Comparison of ENCODE assay signal across 8 cellular contexts in genomic region chr1:210250665-210250997, GRCh38. TPM values are rescaled to one million over a fixed set of nuclear protein-coding genes. Genes with fewer than 3 reads are reported as not detected.
DNase-seq lines count a peak whose midpoint lies in the region; ATAC-seq and TF ChIP-seq lines count a peak whose summit lies in the region.

No MANE protein-coding gene starts in this region.

- peaks cover 0 to 3% of the 10 kb centered on the region in 2 donors for H3K36me3 Mint-ChIP-seq in CD14-positive monocyte

- TF ChIP-seq CTCF in CD14-positive monocyte (IDR thresholded peaks at IDR 0.05) (no peak), HFF-Myc (IDR thresholded peaks at IDR 0.05; ENCODE audit: low read depth, low read length, missing control alignments) (no peak), retinal pigment epithelial cell (conservative IDR thresholded peaks at IDR 0.05; ENCODE audit: low read depth, low read length) (no peak)

- peaks cover 18% of the 10 kb centered on the region for H3K4me1 Mint-ChIP-seq in CD14-positive monocyte

- H3K4me3 ChIP-seq in HFF-Myc (replicated peaks; ENCODE audit: low read depth, low read length) = peak overlapping the region; percentile 31; the same call in 1 of the 2 replicates
- peak overlapping the region; percentile 48 for H3K4me3 ChIP-seq in retinal pigment epithelial cell (ENCODE audit: low read length)

- in situ Hi-C loops in SK-MEL-5 (cut with HindIII; ENCODE audit: low pct_unique_long_range_greater_than_20kb, low sequenced_read_pairs) = no loop called here

- intact Hi-C loops in CD14-positive monocyte (cut with micrococcal nuclease) (no loop called here), left cardiac atrium (cut with DNase I) (no loop called here)

- ATAC-seq in left cardiac atrium = peak; percentile 61 to 66
- ATAC-seq in GM19035 (IDR thresholded peaks at IDR 0.05; ENCODE audit: unreplicated experiment) = no peak
- ATAC-seq in HG03342 (IDR thresholded peaks at IDR 0.05; ENCODE audit: unreplicated experiment) = no peak

- peak overlapping the region; percentile 71 to 94 for H3K4me3 Mint-ChIP-seq in CD14-positive monocyte

- H3K27me3 Mint-ChIP-seq in CD14-positive monocyte (ENCODE audit: low read depth in 3 of 3) = peaks cover 51 to 74% (median 55%) of the 10 kb centered on the region in 3 donors

- H3K27ac Mint-ChIP-seq in CD14-positive monocyte = peak overlapping the region in 3 of 7 donors; percentile 10 to 81 (median 69)

- DNase-seq in CD14-positive monocyte (ENCODE audit: low spot score) (no peak), HFF-Myc (ENCODE audit: extremely low read depth, low read depth) (no peak), SK-MEL-5 (ENCODE audit: low read depth, low spot score) (peak; percentile 45), left cardiac atrium (no peak), retinal pigment epithelial cell (ENCODE audit: low read depth) (no peak), T-helper 9 cell (no peak)

- H3K9me3 Mint-ChIP-seq in CD14-positive monocyte = peaks cover 0 to 19% (median 9%) of the 10 kb centered on the region in 7 donors

RNA-seq across cellular contexts. Expression of gene SERTAD4, which starts 18.0 kb away (rescaled TPM):
- not detected for polyA plus RNA-seq in CD14-positive monocyte
- 2.5 and 2.7 TPM in 2 replicates for total RNA-seq in SK-MEL-5 (2014; rRNA removed; shearing (Covaris generic))
- 3.0 and 4.6 TPM in 2 replicates for polyA plus RNA-seq in SK-MEL-5 (2015; cell fraction: cytosol; rRNA removed)
- 4.1 and 6.3 TPM in 2 replicates for polyA plus RNA-seq in SK-MEL-5 (2015; cell fraction: nucleus; rRNA removed)
- 1 to 10 TPM; 5.2 to 7.0 TPM for total RNA-seq in left cardiac atrium

Comparison
In these comparisons a context has a peak if more than half of its experiments do, and no peak if none do; other contexts are left out.
1. ATAC-seq: peak in left cardiac atrium (2 of 2); none in GM19035 (single experiment) and HG03342 (single experiment).